ENCODE assay signal across 14 cellular contexts in the genomic region with DNA sequence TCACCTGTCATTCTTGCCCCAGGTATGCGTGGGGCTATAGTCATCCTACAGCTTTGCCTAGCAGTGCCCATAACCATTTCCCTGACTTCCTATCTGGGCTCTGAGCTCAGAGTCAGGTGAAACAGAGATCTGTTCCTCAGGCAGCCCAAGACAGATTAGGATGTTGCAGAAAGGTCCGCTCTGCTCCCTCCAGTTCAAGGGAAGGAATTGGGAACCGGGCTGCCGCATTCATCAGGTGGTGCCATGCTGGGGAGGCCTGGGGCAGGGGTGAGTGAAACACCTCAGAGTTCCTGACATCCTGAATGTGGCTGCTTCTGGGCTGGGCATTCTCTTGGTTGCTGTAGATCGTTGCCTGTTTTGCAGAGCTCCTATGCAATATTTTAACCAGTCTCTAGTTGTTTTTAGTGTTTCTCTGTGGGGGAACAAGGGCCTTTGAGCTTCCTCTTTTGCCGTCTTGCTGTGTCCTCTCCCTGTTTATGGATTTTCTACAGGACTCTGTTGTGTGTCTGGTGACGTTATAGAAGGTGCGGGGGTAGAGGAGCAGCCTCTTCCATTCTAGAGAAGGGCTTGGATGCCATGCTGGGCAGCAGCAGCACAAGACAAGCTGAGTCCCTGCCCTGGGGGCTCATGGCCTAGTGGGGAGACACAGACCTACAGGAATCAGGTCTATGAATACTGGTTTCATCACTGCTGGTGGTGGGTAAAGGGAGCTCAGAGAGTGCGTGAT. TPM values are rescaled to one million over a fixed set of nuclear protein-coding genes. Genes with fewer than 3 reads are reported as not detected.
A peak's percentile ranks its signal among the peaks of the same experiment; 100 is the strongest.
DNase-seq lines count a peak whose midpoint lies in the region; ATAC-seq, FAIRE-seq and TF ChIP-seq lines count a peak whose summit lies in the region.
"Had no signal": no experiment of that assay in that cellular context is flagged by ENCODE, and none has a peak within 500 bp of the region (broad histone marks: within the 10 kb centered on the region; RNA-seq: fewer than 3 reads in every experiment).

No MANE protein-coding gene starts in this region.

- TF ChIP-seq EP300 in HepG2 (IDR thresholded peaks at IDR 0.05; ENCODE audit: low read depth in 2 of 2, low read length in 2 of 2), result no peak
- TF ChIP-seq EP300 in HepG2 (CRISPR knock-in tag; IDR thresholded peaks at IDR 0.05; ENCODE audit: borderline replicate concordance), result no peak

- H3K9me3 ChIP-seq in HepG2 (ENCODE audit: low read length) (no peaks in the 10 kb centered on the region), upper lobe of right lung (no peaks in the 10 kb centered on the region)
- H3K9me3 ChIP-seq: tibial artery had no signal

- H3K4me3 Mint-ChIP-seq in brain, result peak overlapping the region in 1 of 5 experiments; percentile 28

- no peak overlapping the region for H3K9ac ChIP-seq in HepG2 (ENCODE audit: insufficient read depth, low read depth, low read length)
- H3K9ac ChIP-seq: GM23248 had no signal

- peak; percentile 46 for DNase-seq in activated CD8-positive, alpha-beta memory T cell treated with anti-CD3 and anti-CD28 coated beads for 24 hours
- DNase-seq in activated CD8-positive, alpha-beta memory T cell treated with anti-CD3 and anti-CD28 coated beads, Interleukin-2, amount 50 U/mL, for 48 hours, result no peak
- no peak for DNase-seq in HepG2 (ENCODE audit: low spot score)
- no peak for DNase-seq in upper lobe of right lung
- no peak for DNase-seq in activated T-cell treated with anti-CD3 and anti-CD28 coated beads, Interleukin-2, amount 50 U/mL, for 48 hours
- DNase-seq in KG1 (lab: John Stamatoyannopoulos, UW), result no peak
- DNase-seq: amniotic stem cell, GM23248, NCI-H1092, SHP77 treated with DMSO at 0.1 percent for 48 hours, tibial artery had no signal

- H3K4me3 ChIP-seq in HepG2 (replicated peaks in 1 of 3; ENCODE audit: insufficient read depth in 1 of 3, low read depth in 2 of 3, low read length in 3 of 3) (no peak overlapping the region), upper lobe of right lung (no peak overlapping the region)
- H3K4me3 ChIP-seq: GM23248, tibial artery had no signal

- H3K27me3 Mint-ChIP-seq in brain, result no peaks in the 10 kb centered on the region

- H3K27me3 ChIP-seq in HepG2 (ENCODE audit: control insufficient read depth in 1 of 2, insufficient read depth in 2 of 2, low read length in 2 of 2) (no peaks in the 10 kb centered on the region), upper lobe of right lung (no peaks in the 10 kb centered on the region)
- H3K27me3 ChIP-seq: tibial artery had no signal

- in situ Hi-C loops in HepG2 (cut with HindIII; ENCODE audit: extremely low pct_ligation_motif_present, low pct_unique_long_range_greater_than_20kb), result no loop called here

- no peak for TF ChIP-seq RAD21 in HepG2 (CRISPR knock-in tag; IDR thresholded peaks at IDR 0.05)

- peaks cover 41% of the 10 kb centered on the region for H3K4me1 Mint-ChIP-seq in brain

- H3K9me3 Mint-ChIP-seq in brain, result peaks cover 0 to 10% (median 5%) of the 10 kb centered on the region in 5 experiments

- H3K36me3 Mint-ChIP-seq in brain, result peaks cover 41% of the 10 kb centered on the region

- BruUV-seq in HepG2 (replicated peaks; lab: Mats Ljungman, UMichigan), result no TSS peak

- peaks cover 58% of the 10 kb centered on the region for H3K79me2 ChIP-seq in HepG2 (ENCODE audit: insufficient read depth, low read length)

- H3K36me3 ChIP-seq in HepG2 (replicated peaks in 1 of 2; ENCODE audit: control insufficient read depth in 1 of 2, insufficient read depth in 2 of 2, low read length in 2 of 2), result peaks cover 5 to 8% of the 10 kb centered on the region in 2 experiments
- H3K36me3 ChIP-seq in upper lobe of right lung, result peaks cover 2% of the 10 kb centered on the region

- 0 out of 2 replicates have a peak, but pooled peaks cover 3% of the 10 kb centered on the region for H4K20me1 ChIP-seq in HepG2 (ENCODE audit: insufficient read depth, low read length)

- CTCF ChIA-PET in HepG2 (lab: Yijun Ruan, JAX; ENCODE audit: low intra/inter-chr PET ratio, low total read pairs), result no interaction called here

- no peak overlapping the region for H2AFZ ChIP-seq in HepG2 (ENCODE audit: low read length)
- H2AFZ ChIP-seq: GM23248 had no signal

- H3K4me1 ChIP-seq in HepG2 (ENCODE audit: insufficient read depth, low read length) (peaks cover 34% of the 10 kb centered on the region), upper lobe of right lung (peaks cover 10% of the 10 kb centered on the region)

- POLR2A ChIA-PET in HepG2 (lab: Yijun Ruan, JAX), result interaction anchor here (0.6 kb wide), 1 partner anchor 9 kb away, joined by 4 read pairs; the partner anchor contains the start of gene ENTPD6

- H3K27ac Mint-ChIP-seq in brain, result peak overlapping the region in 4 of 5 experiments; percentile 64 to 79 (median 68)

- no peak for TF ChIP-seq CTCF in brain (conservative IDR thresholded peaks at IDR 0.05)
- no peak for TF ChIP-seq CTCF in HepG2 (CRISPR knock-in tag; IDR thresholded peaks at IDR 0.05)
- TF ChIP-seq CTCF in upper lobe of right lung (IDR thresholded peaks at IDR 0.05), result no peak

- ATAC-seq in HepG2, result peak; percentile 11; the same call in 1 of the 3 replicates
- ATAC-seq in upper lobe of right lung, result peak; percentile 72
- ATAC-seq in GM18511 (IDR thresholded peaks at IDR 0.05; ENCODE audit: unreplicated experiment), result no peak

- FAIRE-seq in HepG2 (lab: Jason Lieb, UNC), result no peak

- H3K27ac ChIP-seq in HepG2 (ENCODE audit: extremely low read length, insufficient read depth, low read length) (no peak overlapping the region), upper lobe of right lung (peak overlapping the region; percentile 47)
- H3K27ac ChIP-seq: GM23248, tibial artery, VCaP had no signal

- 96% methylated on average over 9 of the region's 9 CpGs for WGBS in HepG2 (ENCODE audit: low lambda C conversion rate)

- intact Hi-C loops in HepG2 (cut with micrococcal nuclease; ENCODE audit: unreplicated experiment), result no loop called here
- intact Hi-C loops in upper lobe of right lung (cut with DNase I), result no loop called here

- H3K4me2 ChIP-seq in HepG2 (ENCODE audit: low read depth, low read length), result no peak overlapping the region

- no peak for TF ChIP-seq POLR2A in HepG2 (IDR thresholded peaks at IDR 0.05; ENCODE audit: insufficient read depth in 1 of 2, low read depth in 2 of 2, low read length in 2 of 2)

TF ChIP-seq in HepG2, 621 proteins besides CTCF, POLR2A, EP300 and RAD21 (continues in another document):
- no peak for TF ChIP-seq TAF15 (IDR thresholded peaks at IDR 0.05; ENCODE audit: low read depth, low read length, poor library complexity, severe bottlenecking)

RNA-seq across cellular contexts. Expression of gene ENTPD6, which starts 9.2 kb away (rescaled TPM):
- 56.9 TPM for polyA plus RNA-seq in brain (ENCODE audit: insufficient read depth, low read depth, low replicate concordance)
- 98.4 and 164 TPM in 2 replicates for total RNA-seq in HepG2 (2016; rRNA removed; fragmentation: Illumina TruSeq; extraction: Trizol)
- total RNA-seq in HepG2 (2016; cell fraction: cytosol; rRNA removed; fragmentation: Illumina TruSeq; extraction: Trizol; ENCODE audit: low read depth), result 67.6 and 72.5 TPM in 2 replicates
- 90.5 and 177 TPM in 2 replicates for total RNA-seq in HepG2 (2016; cell fraction: insoluble cytoplasmic fraction; rRNA removed; fragmentation: Illumina TruSeq; extraction: Trizol)
- total RNA-seq in HepG2 (2016; cell fraction: membrane; rRNA removed; fragmentation: Illumina TruSeq; extraction: Trizol), result 139 and 152 TPM in 2 replicates
- total RNA-seq in HepG2 (2016; cell fraction: nucleus; rRNA removed; fragmentation: Illumina TruSeq; extraction: Trizol), result 149 and 161 TPM in 2 replicates
- 172 and 221 TPM in 2 replicates for polyA plus RNA-seq in HepG2 (2011; rRNA removed)
- polyA plus RNA-seq in HepG2 (2011; cell fraction: cytosol; rRNA removed), result 185 and 213 TPM in 2 replicates
- polyA plus RNA-seq in HepG2 (2011; cell fraction: nucleus; rRNA removed), result 538 and 633 TPM in 2 replicates
- 90.9 and 112 TPM in 2 replicates for polyA plus RNA-seq in HepG2 (2012)
- polyA plus RNA-seq in HepG2 (2016; cell fraction: cytosol; fragmentation: Illumina TruSeq; extraction: Trizol; ENCODE audit: low read depth), result 59.4 and 67.7 TPM in 2 replicates
- polyA plus RNA-seq in HepG2 (2016; cell fraction: insoluble cytoplasmic fraction; fragmentation: Illumina TruSeq; extraction: Trizol; ENCODE audit: low read depth), result 85.6 and 91.9 TPM in 2 replicates
- polyA plus RNA-seq in HepG2 (2016; cell fraction: membrane; fragmentation: Illumina TruSeq; extraction: Trizol; ENCODE audit: low read depth), result 104 and 119 TPM in 2 replicates
- polyA plus RNA-seq in HepG2 (2016; cell fraction: nucleus; fragmentation: Illumina TruSeq; extraction: Trizol; ENCODE audit: insufficient read depth, low read depth), result 320 and 321 TPM in 2 replicates
- polyA minus RNA-seq in HepG2 (2011; rRNA and poly(A)+ RNA removed; ENCODE audit: low replicate concordance), result 25.3 and 228 TPM in 2 replicates
- 56.6 and 60.3 TPM in 2 replicates for polyA minus RNA-seq in HepG2 (2011; cell fraction: cytosol; rRNA and poly(A)+ RNA removed)
- polyA minus RNA-seq in HepG2 (2011; cell fraction: nucleus; rRNA and poly(A)+ RNA removed), result 98.2 and 106 TPM in 2 replicates
- total RNA-seq in upper lobe of right lung, result 75.6 TPM

RNA-seq across cellular contexts. Expression of gene PYGB, which starts 43.2 kb away (rescaled TPM):
- polyA plus RNA-seq in brain (ENCODE audit: insufficient read depth, low read depth, low replicate concordance), result 125 TPM
- total RNA-seq in HepG2 (2016; rRNA removed; fragmentation: Illumina TruSeq; extraction: Trizol), result 82.0 and 86.3 TPM in 2 replicates
- total RNA-seq in HepG2 (2016; cell fraction: cytosol; rRNA removed; fragmentation: Illumina TruSeq; extraction: Trizol; ENCODE audit: low read depth), result 5.4 and 6.5 TPM in 2 replicates
- total RNA-seq in HepG2 (2016; cell fraction: insoluble cytoplasmic fraction; rRNA removed; fragmentation: Illumina TruSeq; extraction: Trizol), result 69.1 and 89.6 TPM in 2 replicates
- total RNA-seq in HepG2 (2016; cell fraction: membrane; rRNA removed; fragmentation: Illumina TruSeq; extraction: Trizol), result 18.0 and 19.5 TPM in 2 replicates
- total RNA-seq in HepG2 (2016; cell fraction: nucleus; rRNA removed; fragmentation: Illumina TruSeq; extraction: Trizol), result 59.8 and 63.0 TPM in 2 replicates
- polyA plus RNA-seq in HepG2 (2011; rRNA removed), result 24.2 and 37.5 TPM in 2 replicates
- polyA plus RNA-seq in HepG2 (2011; cell fraction: cytosol; rRNA removed), result 24.4 and 27.4 TPM in 2 replicates
- polyA plus RNA-seq in HepG2 (2011; cell fraction: nucleus; rRNA removed), result 111 and 112 TPM in 2 replicates
- polyA plus RNA-seq in HepG2 (2012), result 26.9 and 46.5 TPM in 2 replicates
- 3.5 TPM in 2 replicates for polyA plus RNA-seq in HepG2 (2016; cell fraction: cytosol; fragmentation: Illumina TruSeq; extraction: Trizol; ENCODE audit: low read depth)
- 45.7 and 58.6 TPM in 2 replicates for polyA plus RNA-seq in HepG2 (2016; cell fraction: insoluble cytoplasmic fraction; fragmentation: Illumina TruSeq; extraction: Trizol; ENCODE audit: low read depth)
- 7.2 and 9.8 TPM in 2 replicates for polyA plus RNA-seq in HepG2 (2016; cell fraction: membrane; fragmentation: Illumina TruSeq; extraction: Trizol; ENCODE audit: low read depth)
- polyA plus RNA-seq in HepG2 (2016; cell fraction: nucleus; fragmentation: Illumina TruSeq; extraction: Trizol; ENCODE audit: insufficient read depth, low read depth), result 79.7 and 85.5 TPM in 2 replicates
- 26.5 and 80.5 TPM in 2 replicates for polyA minus RNA-seq in HepG2 (2011; rRNA and poly(A)+ RNA removed; ENCODE audit: low replicate concordance)
- polyA minus RNA-seq in HepG2 (2011; cell fraction: cytosol; rRNA and poly(A)+ RNA removed), result 36.1 and 38.1 TPM in 2 replicates
- 27.9 and 31.3 TPM in 2 replicates for polyA minus RNA-seq in HepG2 (2011; cell fraction: nucleus; rRNA and poly(A)+ RNA removed)
- total RNA-seq in upper lobe of right lung, result 61.1 TPM
